In genomic region chr9:127742435-127743088, GRCh38 we compare ENCODE assay signal across 8 cellular contexts. TPM values are rescaled to one million over a fixed set of nuclear protein-coding genes. Genes with fewer than 3 reads are reported as not detected.
A peak's percentile ranks its signal among the peaks of the same experiment; 100 is the strongest.
DNase-seq lines count a peak whose midpoint lies in the region; ATAC-seq and TF ChIP-seq lines count a peak whose summit lies in the region.

No MANE protein-coding gene starts in this region.

- H3K27ac Mint-ChIP-seq in stimulated activated effector memory CD8-positive, alpha-beta T cell treated with anti-CD3 and anti-CD28 coated beads, Interleukin-12 subunit alpha, Interleukin-12 subunit beta, amount 100 ng/mL, for 72 hours, result peak overlapping the region; percentile 37

- peak; percentile 42 for ATAC-seq in left ventricle myocardium superior
- no peak for ATAC-seq in stimulated activated effector memory CD8-positive, alpha-beta T cell treated with anti-CD3 and anti-CD28 coated beads, Interleukin-12 subunit alpha, Interleukin-12 subunit beta, amount 100 ng/mL, for 72 hours
- ATAC-seq in GM18498 (IDR thresholded peaks at IDR 0.05; ENCODE audit: unreplicated experiment), result no peak

- intact Hi-C loops in left ventricle myocardium superior (cut with micrococcal nuclease), result no loop called here

- H3K27ac ChIP-seq in RWPE1, result peak overlapping the region; percentile 98

- no peak overlapping the region for H3K4me3 Mint-ChIP-seq in stimulated activated effector memory CD8-positive, alpha-beta T cell treated with anti-CD3 and anti-CD28 coated beads, Interleukin-12 subunit alpha, Interleukin-12 subunit beta, amount 100 ng/mL, for 72 hours

- CTCF ChIA-PET in RWPE1 (lab: Yijun Ruan, JAX), result interaction anchor here (0.6 to 1.1 kb wide), 2 partner anchors 8 to 43 kb away, joined by 3 to 9 read pairs; partner anchors contain the start of genes CDK9 and TOR2A

- peaks cover 7% of the 10 kb centered on the region for H3K4me1 Mint-ChIP-seq in stimulated activated effector memory CD8-positive, alpha-beta T cell treated with anti-CD3 and anti-CD28 coated beads, Interleukin-12 subunit alpha, Interleukin-12 subunit beta, amount 100 ng/mL, for 72 hours

- no peaks in the 10 kb centered on the region for H3K9me3 Mint-ChIP-seq in stimulated activated effector memory CD8-positive, alpha-beta T cell treated with anti-CD3 and anti-CD28 coated beads, Interleukin-12 subunit alpha, Interleukin-12 subunit beta, amount 100 ng/mL, for 72 hours

- peaks cover 100% of the 10 kb centered on the region for H3K36me3 Mint-ChIP-seq in stimulated activated effector memory CD8-positive, alpha-beta T cell treated with anti-CD3 and anti-CD28 coated beads, Interleukin-12 subunit alpha, Interleukin-12 subunit beta, amount 100 ng/mL, for 72 hours

- no peak for TF ChIP-seq CTCF in RWPE1 (conservative IDR thresholded peaks at IDR 0.05; ENCODE audit: low read depth)

- POLR2A ChIA-PET in RWPE1 (lab: Yijun Ruan, JAX; ENCODE audit: low non-redundant PET), result no interaction called here

- DNase-seq in NCI-H187 (lab: John Stamatoyannopoulos, UW) (peak; percentile 1 to 5), NCI-H187 treated with DMSO at 0.1 percent for 48 hours (lab: John Stamatoyannopoulos, UW) (no peak), RWPE1 (ENCODE audit: low spot score) (peak; percentile 71), left ventricle myocardium superior (no peak), SIG-M5 treated with dmso at 0.1 percent for 504 hours (lab: John Stamatoyannopoulos, UW; ENCODE audit: unreplicated experiment) (no peak)
- DNase-seq in stimulated activated effector memory CD8-positive, alpha-beta T cell treated with anti-CD3 and anti-CD28 coated beads, Interleukin-12 subunit alpha, Interleukin-12 subunit beta, amount 100 ng/mL, for 72 hours (ENCODE audit: low spot score in 2 of 2), result no peak
- no peak for DNase-seq in activated CD8-positive, alpha-beta memory T cell treated with anti-CD3 and anti-CD28 coated beads, Interleukin-2, amount 50 U/mL, for 4 hours

RNA-seq across cellular contexts. Expression of gene TOR2A, which starts 7.5 kb away (rescaled TPM):
- total RNA-seq in left ventricle myocardium superior, result 3.6 TPM

RNA-seq across cellular contexts. Expression of gene TTC16, which starts 26.7 kb away (rescaled TPM):
- total RNA-seq in left ventricle myocardium superior, result 0.15 TPM

RNA-seq across cellular contexts. Expression of gene PTRH1, which starts 27.1 kb away (rescaled TPM):
- total RNA-seq in left ventricle myocardium superior, result 13.4 TPM

RNA-seq across cellular contexts. Expression of gene CFAP157, which starts 35.8 kb away (rescaled TPM):
- total RNA-seq in left ventricle myocardium superior, result not detected

RNA-seq across cellular contexts. Expression of gene SH2D3C, which starts 35.9 kb away (rescaled TPM):
- total RNA-seq in left ventricle myocardium superior, result 18.3 TPM

Comparison
In these comparisons a context has a peak if more than half of its experiments do, and no peak if none do; other contexts are left out.
1. DNase-seq: peak in NCI-H187 (2 of 2) and RWPE1 (single experiment); none in NCI-H187 treated with DMSO at 0.1 percent for 48 hours (single experiment), left ventricle myocardium superior (single experiment), stimulated activated effector memory CD8-positive, alpha-beta T cell treated with anti-CD3 and anti-CD28 coated beads, Interleukin-12 subunit alpha, Interleukin-12 subunit beta, amount 100 ng/mL, for 72 hours (0 of 2), SIG-M5 treated with dmso at 0.1 percent for 504 hours (single experiment) and activated CD8-positive, alpha-beta memory T cell treated with anti-CD3 and anti-CD28 coated beads, Interleukin-2, amount 50 U/mL, for 4 hours (single experiment).